Comparison of ENCODE assay signal across 33 cellular contexts in the genomic region with DNA sequence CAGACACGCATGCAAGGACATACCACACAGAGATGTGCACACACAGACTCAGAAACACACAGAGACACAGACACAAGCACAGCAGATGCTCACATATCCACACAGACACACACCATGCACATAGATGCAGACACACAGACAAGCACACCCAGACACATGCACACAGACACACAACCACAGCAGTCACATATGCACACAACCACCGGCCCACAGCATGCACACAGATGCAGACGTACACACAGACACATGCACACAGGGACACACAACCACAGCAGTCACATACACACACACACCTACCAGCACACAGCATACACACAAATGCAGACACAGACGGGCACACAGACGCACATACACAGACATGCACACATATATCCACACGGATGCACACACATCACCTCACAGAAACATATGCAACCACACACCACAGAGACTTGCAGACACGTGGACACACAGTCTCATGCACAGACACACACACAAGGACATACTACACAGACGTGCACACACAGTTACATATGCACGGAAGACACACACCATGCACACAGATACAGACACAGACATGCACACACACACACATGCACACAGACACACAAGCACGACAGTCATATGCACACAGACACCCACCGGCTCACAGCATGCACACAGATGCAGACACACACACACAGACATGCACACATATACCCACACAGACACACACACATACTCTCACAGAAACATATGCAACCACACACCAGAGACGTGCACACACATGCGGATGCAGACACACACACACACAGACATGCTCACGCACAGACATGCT. TPM values are rescaled to one million over a fixed set of nuclear protein-coding genes. Genes with fewer than 3 reads are reported as not detected.
DNase-seq lines count a peak whose midpoint lies in the region; ATAC-seq and TF ChIP-seq lines count a peak whose summit lies in the region.
"Had no signal": no experiment of that assay in that cellular context is flagged by ENCODE, and none has a peak within 500 bp of the region (broad histone marks: within the 10 kb centered on the region; RNA-seq: fewer than 3 reads in every experiment).

No MANE protein-coding gene starts in this region.

- peak; percentile 13 for TF ChIP-seq POLR2A in GM18951 (IDR thresholded peaks at IDR 0.05; ENCODE audit: extremely low read depth, insufficient read depth, insufficient read length)

- DNase-seq in activated CD8-positive, alpha-beta memory T cell treated with anti-CD3 and anti-CD28 coated beads, Interleukin-2, amount 50 U/mL, for 4 hours: peak; percentile 5
- no peak for DNase-seq in activated CD8-positive, alpha-beta memory T cell treated with anti-CD3 and anti-CD28 coated beads, Interleukin-2, amount 10 ng/mL, durations not matched to agents 7 days and 5 days
- DNase-seq in chondrocyte (ENCODE audit: low spot score) (peak; percentile 47), posterior vena cava (ENCODE audit: low spot score) (peak; percentile 41), mucosa of descending colon (no peak)
- DNase-seq: activated CD4-positive, alpha-beta T cell treated with anti-CD3 and anti-CD28 coated beads, Interleukin-2, amount 50 U/mL, for 1 hour; activated naive CD8-positive, alpha-beta T cell treated with anti-CD3 and anti-CD28 coated beads for 36 hours; AML-193; Calu3; CD4-positive, CD25-positive, alpha-beta regulatory T cell; cortex of kidney; DMS79; effector memory CD4-positive, alpha-beta T cell; GF-D8; H9; islet precursor cell; left ventricle myocardium inferior; NCI-H1436 treated with DMSO at 0.1 percent for 48 hours; NCI-H748 treated with DMSO at 0.1 percent for 48 hours; SHP77 treated with DMSO at 0.1 percent for 48 hours; stimulated activated CD4-positive, alpha-beta T cell treated with anti-CD3 and anti-CD28 coated beads, Interleukin-2, amount 100 ng/mL, for 24 hours; T-helper 9 cell; testis; uterus; WERI-Rb-1 had no signal

- H3K36me3 Mint-ChIP-seq in activated CD8-positive, alpha-beta memory T cell treated with anti-CD3 and anti-CD28 coated beads, Interleukin-2, amount 10 ng/mL, durations not matched to agents 7 days and 5 days: peaks cover 44% of the 10 kb centered on the region
- H3K36me3 Mint-ChIP-seq in chondrocyte (ENCODE audit: low read depth): peaks cover 20% of the 10 kb centered on the region

- peaks cover 13% of the 10 kb centered on the region for H3K9me3 ChIP-seq in mucosa of descending colon
- H3K9me3 ChIP-seq: testis had no signal

- no peak overlapping the region for H3K27ac Mint-ChIP-seq in activated CD8-positive, alpha-beta memory T cell treated with anti-CD3 and anti-CD28 coated beads, Interleukin-2, amount 10 ng/mL, durations not matched to agents 7 days and 5 days
- H3K27ac Mint-ChIP-seq in chondrocyte (ENCODE audit: unreplicated experiment): no peak overlapping the region
- H3K27ac Mint-ChIP-seq: activated naive CD8-positive, alpha-beta T cell treated with anti-CD3 and anti-CD28 coated beads for 36 hours; activated T-helper 2 cell treated with anti-CD3 and anti-CD28 coated beads, Interferon-gamma antibody, Interleukin-2, Interleukin-4, amounts not matched to agents 10 μg/mL and 5 μg/mL and 100 μg/mL, durations not matched to agents 14 hours and 24 hours and 36 hours; CD4-positive, CD25-positive, alpha-beta regulatory T cell; H9; stimulated activated naive CD8-positive, alpha-beta T cell treated with anti-CD3 and anti-CD28 coated beads, Interleukin-15, Interleukin-2, amounts not matched to agents 100 ng/mL and 50 ng/mL, for 24 hours had no signal

- H3K4me1 ChIP-seq in mucosa of descending colon (ENCODE audit: low read depth): no peaks in the 10 kb centered on the region
- H3K4me1 ChIP-seq: left ventricle myocardium inferior, right atrium auricular region, testis, uterus had no signal

- no peak for ATAC-seq in activated CD8-positive, alpha-beta memory T cell treated with anti-CD3 and anti-CD28 coated beads, Interleukin-2, amount 10 ng/mL, durations not matched to agents 7 days and 5 days
- ATAC-seq in GM21367 (IDR thresholded peaks at IDR 0.05; ENCODE audit: unreplicated experiment): no peak
- ATAC-seq in mucosa of descending colon: no peak
- no peak for ATAC-seq in esophagus mucosa
- ATAC-seq: Panc1 had no signal

- TF ChIP-seq CTCF in chondrocyte (IDR thresholded peaks at IDR 0.05) (no peak), mucosa of descending colon (IDR thresholded peaks at IDR 0.05) (no peak)

- in situ Hi-C loops in GM18951 (cut with MboI; ENCODE audit: low sequenced_read_pairs, unreplicated experiment): no loop called here

- H3K9me3 Mint-ChIP-seq in activated CD8-positive, alpha-beta memory T cell treated with anti-CD3 and anti-CD28 coated beads, Interleukin-2, amount 10 ng/mL, durations not matched to agents 7 days and 5 days (ENCODE audit: low read depth): peaks cover 6% of the 10 kb centered on the region
- H3K9me3 Mint-ChIP-seq in chondrocyte (ENCODE audit: low read depth): peaks cover 8% of the 10 kb centered on the region

- no peaks in the 10 kb centered on the region for H3K4me1 Mint-ChIP-seq in activated CD8-positive, alpha-beta memory T cell treated with anti-CD3 and anti-CD28 coated beads, Interleukin-2, amount 10 ng/mL, durations not matched to agents 7 days and 5 days
- H3K4me1 Mint-ChIP-seq in chondrocyte (ENCODE audit: low read depth): no peaks in the 10 kb centered on the region
- H3K4me1 Mint-ChIP-seq: activated naive CD8-positive, alpha-beta T cell treated with anti-CD3 and anti-CD28 coated beads for 36 hours had no signal

- H3K4me3 ChIP-seq in mucosa of descending colon: no peak overlapping the region
- H3K4me3 ChIP-seq: cardiac muscle cell, left ventricle myocardium inferior, right atrium auricular region, testis, uterus had no signal

- H3K4me3 Mint-ChIP-seq in activated CD8-positive, alpha-beta memory T cell treated with anti-CD3 and anti-CD28 coated beads, Interleukin-2, amount 10 ng/mL, durations not matched to agents 7 days and 5 days: no peak overlapping the region
- H3K4me3 Mint-ChIP-seq in chondrocyte (ENCODE audit: unreplicated experiment): no peak overlapping the region
- H3K4me3 Mint-ChIP-seq: activated naive CD8-positive, alpha-beta T cell treated with anti-CD3 and anti-CD28 coated beads for 36 hours; CD4-positive, CD25-positive, alpha-beta regulatory T cell; H9; stimulated activated naive CD8-positive, alpha-beta T cell treated with anti-CD3 and anti-CD28 coated beads, Interleukin-15, Interleukin-2, amounts not matched to agents 100 ng/mL and 50 ng/mL, for 24 hours had no signal

- CTCF ChIA-PET in activated CD8-positive, alpha-beta memory T cell treated with anti-CD3 and anti-CD28 coated beads, Interleukin-2, amount 10 ng/mL, durations not matched to agents 7 days and 5 days (lab: Charles Lee): no interaction called here

- intact Hi-C loops in posterior vena cava (cut with DNase I): no loop called here
- intact Hi-C loops in mucosa of descending colon (cut with DNase I, micrococcal nuclease): no loop called here

- no peaks in the 10 kb centered on the region for H3K27me3 Mint-ChIP-seq in activated CD8-positive, alpha-beta memory T cell treated with anti-CD3 and anti-CD28 coated beads, Interleukin-2, amount 10 ng/mL, durations not matched to agents 7 days and 5 days
- H3K27me3 Mint-ChIP-seq in chondrocyte (ENCODE audit: low read depth): no peaks in the 10 kb centered on the region
- H3K27me3 Mint-ChIP-seq: activated naive CD8-positive, alpha-beta T cell treated with anti-CD3 and anti-CD28 coated beads for 36 hours; CD4-positive, CD25-positive, alpha-beta regulatory T cell; stimulated activated naive CD8-positive, alpha-beta T cell treated with anti-CD3 and anti-CD28 coated beads, Interleukin-15, Interleukin-2, amounts not matched to agents 100 ng/mL and 50 ng/mL, for 24 hours had no signal

- no peaks in the 10 kb centered on the region for H3K36me3 ChIP-seq in mucosa of descending colon (ENCODE audit: low read depth)
- H3K36me3 ChIP-seq: uterus had no signal

RNA-seq across cellular contexts. Expression of a gene that starts 25.2 kb away (rescaled TPM):
- 100 to 1,000 TPM; 204 to 235 TPM for total RNA-seq in activated CD8-positive, alpha-beta memory T cell treated with anti-CD3 and anti-CD28 coated beads, Interleukin-2, amount 10 ng/mL, durations not matched to agents 7 days and 5 days
- total RNA-seq in chondrocyte (270 to 332 TPM (median 327 TPM) in 3 replicates), posterior vena cava (100 to 1,000 TPM; 204 to 218 TPM), mucosa of descending colon (100 to 1,000 TPM; 435 to 455 (median 450) TPM), esophagus mucosa (294 TPM)

RNA-seq across cellular contexts. Expression of a gene that starts 35.5 kb away (rescaled TPM):
- total RNA-seq in activated CD8-positive, alpha-beta memory T cell treated with anti-CD3 and anti-CD28 coated beads, Interleukin-2, amount 10 ng/mL, durations not matched to agents 7 days and 5 days: 10 to 100 TPM; 39.9 to 44.7 TPM
- total RNA-seq in chondrocyte (19.6 to 29.0 TPM (median 20.2 TPM) in 3 replicates), posterior vena cava (10 to 100 TPM; 28.2 to 29.7 TPM), mucosa of descending colon (10 to 100 TPM; 15.6 to 32.0 (median 18.8) TPM), esophagus mucosa (8.1 TPM)

Comparison
In these comparisons a context has a peak if more than half of its experiments do, and no peak if none do; other contexts are left out.
1. DNase-seq: peak in activated CD8-positive, alpha-beta memory T cell treated with anti-CD3 and anti-CD28 coated beads, Interleukin-2, amount 50 U/mL, for 4 hours (single experiment), chondrocyte (single experiment) and posterior vena cava (single experiment); none in activated CD8-positive, alpha-beta memory T cell treated with anti-CD3 and anti-CD28 coated beads, Interleukin-2, amount 10 ng/mL, durations not matched to agents 7 days and 5 days (single experiment) and mucosa of descending colon (0 of 3).